27 cellular contexts compared by ENCODE assay signal in the genomic region with DNA sequence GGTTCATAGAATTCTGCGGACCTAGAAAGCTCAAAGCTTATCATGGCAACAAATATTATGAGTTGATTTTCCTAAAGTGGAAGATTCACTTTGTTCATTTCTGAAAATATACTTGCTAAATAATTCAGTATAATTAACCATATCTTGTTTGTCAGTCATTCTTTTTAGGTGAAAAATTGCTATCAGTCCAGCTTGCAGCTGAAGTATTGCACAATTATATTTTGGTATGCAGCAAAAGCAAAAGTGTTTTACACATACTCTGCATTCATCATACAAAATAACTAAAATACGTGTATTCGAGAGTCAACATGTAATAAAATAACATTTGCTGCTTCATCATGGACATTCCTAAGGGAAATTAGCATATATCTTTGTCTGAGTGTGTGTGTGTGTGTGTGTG. TPM values are rescaled to one million over a fixed set of nuclear protein-coding genes. Genes with fewer than 3 reads are reported as not detected.
"Had no signal": no experiment of that assay in that cellular context is flagged by ENCODE, and none has a peak within 500 bp of the region (broad histone marks: within the 10 kb centered on the region; RNA-seq: fewer than 3 reads in every experiment).

No MANE protein-coding gene starts in this region.

- ATAC-seq: left colon; left lung; lower lobe of right lung; natural killer cell; sciatic nerve; stimulated activated effector memory CD8-positive, alpha-beta T cell treated with anti-CD3 and anti-CD28 coated beads, Interleukin-12 subunit alpha, Interleukin-12 subunit beta, amount 100 ng/mL, for 72 hours had no signal

- H3K9me3 ChIP-seq: left lung, lower lobe of right lung, neutrophil, ovary, right atrium auricular region, spleen, suprapubic skin, thoracic aorta, tibial artery, uterus had no signal

- H3K36me3 ChIP-seq: left lung, lower lobe of right lung, neural progenitor cell, neutrophil, ovary, right atrium auricular region, spleen, suprapubic skin, thoracic aorta, tibial artery, uterus had no signal

- H3K9ac ChIP-seq: neural progenitor cell had no signal

- H3K4me1 ChIP-seq: left lung, lower lobe of right lung, neural progenitor cell, right atrium auricular region, spleen, suprapubic skin, tibial artery, uterus had no signal

- H3K4me3 ChIP-seq: left lung, lower lobe of right lung, neural progenitor cell, ovary, right atrium auricular region, skin epidermis, spleen, suprapubic skin, thoracic aorta, tibial artery, uterus had no signal

- H3K27me3 ChIP-seq: left lung, neural progenitor cell, neutrophil, ovary, right atrium auricular region, spleen, suprapubic skin, tibial artery, uterus had no signal

- H3K27ac ChIP-seq: left lung, lower lobe of right lung, neural progenitor cell, neutrophil, ovary, right atrium auricular region, skin epidermis, spleen, suprapubic skin, thoracic aorta, tibial artery, uterus had no signal

- H2AFZ ChIP-seq: neural progenitor cell had no signal

- FAIRE-seq: islet of Langerhans had no signal

- DNase-seq: hippocampal formation; kidney; left colon; left lung; lower lobe of right lung; mammary epithelial cell; mesenchymal stem cell; naive B cell; natural killer cell; nephron progenitor cell; occipital lobe; ovary; spleen; stimulated activated CD4-positive, alpha-beta T cell treated with anti-CD3 and anti-CD28 coated beads, Interleukin-4, amount 100 ng/mL, for 24 hours; stimulated activated naive CD4-positive, alpha-beta T cell; tibial artery; uterus had no signal

- H3K4me2 ChIP-seq: neural progenitor cell had no signal

RNA-seq across cellular contexts. Expression of a gene that starts 24.8 kb away (rescaled TPM):
- total RNA-seq: mononuclear cell had no signal
- polyA plus RNA-seq: mammary epithelial cell had no signal
